8 cellular contexts compared by ENCODE assay signal in genomic region chr4:8198906-8199593, GRCh38. TPM values are rescaled to one million over a fixed set of nuclear protein-coding genes. Genes with fewer than 3 reads are reported as not detected.
DNase-seq lines count a peak whose midpoint lies in the region; ATAC-seq and TF ChIP-seq lines count a peak whose summit lies in the region.

Gene SH3TC1, plus strand, starts transcription at chr4:8199290. Its CDS starts 5,905 bp downstream, at chr4:8205195.

- H3K4me1 ChIP-seq in parathyroid adenoma = peaks cover 2% of the 10 kb centered on the region

- H3K4me3 Mint-ChIP-seq in CD14-positive monocyte (peak within 1 kb of the TSS; percentile 95 to 96), type B pancreatic cell (peak within 1 kb of the TSS; percentile 69)

- H3K27me3 Mint-ChIP-seq in CD14-positive monocyte (ENCODE audit: low read depth in 3 of 3) = peaks cover 4 to 9% (median 4%) of the 10 kb centered on the region in 3 donors
- no peaks in the 10 kb centered on the region for H3K27me3 Mint-ChIP-seq in type B pancreatic cell

- ATAC-seq in GM19324 (IDR thresholded peaks at IDR 0.05; ENCODE audit: low FRiP score, unreplicated experiment) = peak; percentile 88
- peak; percentile 74 for ATAC-seq in HG03442 (IDR thresholded peaks at IDR 0.05; ENCODE audit: unreplicated experiment)

- H3K9me3 Mint-ChIP-seq in CD14-positive monocyte = peaks cover 0 to 4% (median 0%) of the 10 kb centered on the region in 7 donors
- H3K9me3 Mint-ChIP-seq in type B pancreatic cell = no peaks in the 10 kb centered on the region

- H3K4me1 Mint-ChIP-seq in CD14-positive monocyte (peaks cover 55% of the 10 kb centered on the region), type B pancreatic cell (ENCODE audit: unreplicated experiment) (peaks cover 38% of the 10 kb centered on the region)

- peak within 1 kb of the TSS; percentile 29 for H3K27ac ChIP-seq in parathyroid adenoma

- no peak within 1 kb of the TSS for H3K9ac ChIP-seq in parathyroid adenoma

- no peak for TF ChIP-seq CTCF in CD14-positive monocyte (IDR thresholded peaks at IDR 0.05)
- TF ChIP-seq CTCF in parathyroid adenoma (IDR thresholded peaks at IDR 0.05) = no peak
- TF ChIP-seq CTCF in type B pancreatic cell (conservative IDR thresholded peaks at IDR 0.05) = no peak

- H3K4me2 ChIP-seq in parathyroid adenoma (ENCODE audit: low read length) = peak within 1 kb of the TSS; percentile 57

- no peaks in the 10 kb centered on the region for H3K36me3 ChIP-seq in parathyroid adenoma (ENCODE audit: control insufficient read depth, insufficient read depth, low read length)

- peak within 1 kb of the TSS; percentile 31 for H3K4me3 ChIP-seq in parathyroid adenoma (ENCODE audit: low read depth, low read length)

- H3K36me3 Mint-ChIP-seq in CD14-positive monocyte (peaks cover 18 to 23% of the 10 kb centered on the region in 2 donors), type B pancreatic cell (no peaks in the 10 kb centered on the region)

- no peaks in the 10 kb centered on the region for H3K79me2 ChIP-seq in parathyroid adenoma

- peak within 1 kb of the TSS; percentile 77 for H2AFZ ChIP-seq in parathyroid adenoma

- H3K27ac Mint-ChIP-seq in CD14-positive monocyte (peak within 1 kb of the TSS; percentile 95 to 99 (median 97)), type B pancreatic cell (peak within 1 kb of the TSS; percentile 78)

- no peaks in the 10 kb centered on the region for H3K27me3 ChIP-seq in parathyroid adenoma (ENCODE audit: control insufficient read depth, insufficient read depth, low read length)

- no peaks in the 10 kb centered on the region for H3K9me3 ChIP-seq in parathyroid adenoma (ENCODE audit: control insufficient read depth, low read length)

- intact Hi-C loops in CD14-positive monocyte (cut with micrococcal nuclease) = loop anchor here (1.0 to 5.0 kb wide), 2 partner anchors 8 to 42 kb away; partner anchors contain the start of gene ABLIM2 (in 1 of the 2)

- DNase-seq in CD14-positive monocyte (ENCODE audit: low spot score) (peak; percentile 90), SHP77 (lab: John Stamatoyannopoulos, UW) (peak; percentile 44 to 49), glomerular endothelial cell (ENCODE audit: extremely low read depth, low read depth, low spot score) (no peak), type B pancreatic cell (ENCODE audit: extremely low spot score, unreplicated experiment) (peak; percentile 88)
- peak; percentile 48 for DNase-seq in activated naive CD4-positive, alpha-beta T cell treated with anti-CD3 and anti-CD28 coated beads, Interleukin-2, amount 50 U/mL, for 16 hours

RNA-seq across cellular contexts. Expression of gene SH3TC1, which starts in this region (rescaled TPM):
- polyA plus RNA-seq in CD14-positive monocyte = 10 to 100 TPM; 36.9 to 41.9 TPM
- 91.2 and 227 TPM in 2 replicates for total RNA-seq in glomerular endothelial cell
- total RNA-seq in type B pancreatic cell (ENCODE audit: low replicate concordance) = 5.4 and 6.9 TPM in 2 replicates

Comparison
In these comparisons a context has a peak if more than half of its experiments do, and no peak if none do; other contexts are left out.
1. RNA of gene SH3TC1 (total RNA-seq): 91.2 to 227 TPM in glomerular endothelial cell; 5.4 to 6.9 TPM in type B pancreatic cell; every median in the first group is over 10 times any median in the second.